Comparison of ENCODE assay signal across 8 cellular contexts in genomic region chr2:68292108-68292710, GRCh38. TPM values are rescaled to one million over a fixed set of nuclear protein-coding genes. Genes with fewer than 3 reads are reported as not detected.
A peak's percentile ranks its signal among the peaks of the same experiment; 100 is the strongest.
DNase-seq lines count a peak whose midpoint lies in the region; ATAC-seq and TF ChIP-seq lines count a peak whose summit lies in the region.

No MANE protein-coding gene starts in this region.

- H3K9me2 ChIP-seq in SK-N-SH, result no peaks in the 10 kb centered on the region

- peak; percentile 74 for TF ChIP-seq CTCF in AG10803 (conservative IDR thresholded peaks at IDR 0.05; ENCODE audit: low read length)
- TF ChIP-seq CTCF in GM10266 (IDR thresholded peaks at IDR 0.05; ENCODE audit: control insufficient read depth, insufficient read depth, low read depth, missing control alignments), result peak; percentile 73
- peak; percentile 74 for TF ChIP-seq CTCF in SK-N-SH (IDR thresholded peaks at IDR 0.05)
- peak; percentile 60 to 77 for TF ChIP-seq CTCF in fibroblast of lung (conservative IDR thresholded peaks at IDR 0.05 in 1 of 2, IDR thresholded peaks at IDR 0.05 in 1 of 2; ENCODE audit: low read depth in 1 of 2, low read length in 2 of 2)
- peak; percentile 63 for TF ChIP-seq CTCF in smooth muscle cell (IDR thresholded peaks at IDR 0.05; ENCODE audit: borderline replicate concordance, insufficient read depth, poor library complexity, severe bottlenecking)

- TF ChIP-seq RAD21 in SK-N-SH (IDR thresholded peaks at IDR 0.05; ENCODE audit: low read length), result peak; percentile 77

- peaks cover 4 to 5% of the 10 kb centered on the region in 2 experiments for H3K36me3 ChIP-seq in SK-N-SH (replicated peaks in 1 of 2; ENCODE audit: control insufficient read depth in 1 of 2, insufficient read depth in 2 of 2, low read length in 1 of 2)
- no peaks in the 10 kb centered on the region for H3K36me3 ChIP-seq in fibroblast of lung (ENCODE audit: control insufficient read depth, insufficient read depth, low read length)
- no peaks in the 10 kb centered on the region for H3K36me3 ChIP-seq in smooth muscle cell (ENCODE audit: low read depth)

- peaks cover 4% of the 10 kb centered on the region for H3F3A ChIP-seq in SK-N-SH (replicated peaks; ENCODE audit: insufficient read depth)
- H3F3A ChIP-seq in smooth muscle cell (ENCODE audit: low read depth), result no peaks in the 10 kb centered on the region

- no peak for TF ChIP-seq POLR2A in GM18505 (IDR thresholded peaks at IDR 0.05; ENCODE audit: borderline replicate concordance, extremely low read depth, insufficient read depth, insufficient read length)

- no peaks in the 10 kb centered on the region for H3K79me2 ChIP-seq in SK-N-SH (ENCODE audit: insufficient read depth)
- no peaks in the 10 kb centered on the region for H3K79me2 ChIP-seq in fibroblast of lung (ENCODE audit: control insufficient read depth, insufficient read depth, low read length)
- H3K79me2 ChIP-seq in smooth muscle cell (ENCODE audit: low read depth), result no peaks in the 10 kb centered on the region

- H3K4me1 ChIP-seq in SK-N-SH (ENCODE audit: control insufficient read depth in 1 of 2, insufficient read depth in 2 of 2, low read depth in 1 of 2, low read length in 1 of 2) (peaks cover 0 to 5% of the 10 kb centered on the region in 2 experiments; a peak in 1 of 4 replicates), fibroblast of lung (ENCODE audit: control insufficient read depth, extremely low read depth, insufficient read depth, low read length) (no peaks in the 10 kb centered on the region), smooth muscle cell (ENCODE audit: low read depth) (peaks cover 4% of the 10 kb centered on the region)

- H3K27me3 ChIP-seq in SK-N-SH (ENCODE audit: insufficient read depth), result no peaks in the 10 kb centered on the region
- no peaks in the 10 kb centered on the region for H3K27me3 ChIP-seq in fibroblast of lung (ENCODE audit: control insufficient read depth, insufficient read depth, low read length)
- H3K27me3 ChIP-seq in smooth muscle cell (ENCODE audit: low read depth), result peaks cover 3% of the 10 kb centered on the region

- H3K9ac ChIP-seq in SK-N-SH, result no peak overlapping the region
- no peak overlapping the region for H3K9ac ChIP-seq in fibroblast of lung (ENCODE audit: insufficient read depth, low read length)
- H3K9ac ChIP-seq in smooth muscle cell (ENCODE audit: low read depth), result no peak overlapping the region

- H3K9me3 ChIP-seq in SK-N-SH, result no peaks in the 10 kb centered on the region
- no peaks in the 10 kb centered on the region for H3K9me3 ChIP-seq in fibroblast of lung (ENCODE audit: control insufficient read depth, insufficient read depth, low read depth, low read length)
- no peaks in the 10 kb centered on the region for H3K9me3 ChIP-seq in smooth muscle cell (replicated peaks; ENCODE audit: low read depth)

- no peak for TF ChIP-seq EP300 in SK-N-SH (IDR thresholded peaks at IDR 0.05; ENCODE audit: borderline replicate concordance in 1 of 2, low read depth in 1 of 2, low read length in 1 of 2)

- no peak overlapping the region; a peak in 1 of 4 replicates for H3K27ac ChIP-seq in SK-N-SH (ENCODE audit: low read depth in 2 of 2, low read length in 1 of 2)
- H3K27ac ChIP-seq in fibroblast of lung (ENCODE audit: insufficient read depth, low read length), result no peak overlapping the region
- no peak overlapping the region for H3K27ac ChIP-seq in smooth muscle cell (ENCODE audit: low read depth)

- DNase-seq in AG10803 (ENCODE audit: low read depth), result peak; percentile 31
- peak; percentile 35 for DNase-seq in GM10266 (ENCODE audit: extremely low spot score)
- peak; percentile 39 for DNase-seq in SK-N-SH
- peak; percentile 16 to 46 for DNase-seq in fibroblast of lung (ENCODE audit: low read depth in 2 of 2)
- no peak for DNase-seq in smooth muscle cell (lab: John Stamatoyannopoulos, UW; ENCODE audit: unreplicated experiment)
- no peak for DNase-seq in COLO829 (ENCODE audit: low spot score)

- CTCF ChIA-PET in SK-N-SH (lab: Yijun Ruan, JAX), result interaction anchor here (0.5 to 6.1 kb wide), 26 partner anchors 8 to 408 kb away, joined by 3 to 51 read pairs (median 3); partner anchors contain the start of gene CNRIP1

- H4K20me1 ChIP-seq in SK-N-SH (ENCODE audit: insufficient read depth), result no peaks in the 10 kb centered on the region
- H4K20me1 ChIP-seq in fibroblast of lung (ENCODE audit: control insufficient read depth, extremely low read depth, insufficient read depth, low read length), result no peaks in the 10 kb centered on the region
- H4K20me1 ChIP-seq in smooth muscle cell (ENCODE audit: low read depth), result no peaks in the 10 kb centered on the region

- H3K4me3 ChIP-seq in AG10803 (ENCODE audit: low read length), result no peak overlapping the region
- H3K4me3 ChIP-seq in SK-N-SH (ENCODE audit: low read depth in 2 of 2, low read length in 1 of 2), result no peak overlapping the region
- H3K4me3 ChIP-seq in fibroblast of lung (replicated peaks in 1 of 4; ENCODE audit: control extremely low read depth in 1 of 4, insufficient read depth in 1 of 4, low read depth in 3 of 4, low read length in 4 of 4), result no peak overlapping the region
- no peak overlapping the region for H3K4me3 ChIP-seq in smooth muscle cell

- ATAC-seq in HG03469 (IDR thresholded peaks at IDR 0.05; ENCODE audit: unreplicated experiment), result peak; percentile 45
- ATAC-seq in GM18505 (IDR thresholded peaks at IDR 0.05; ENCODE audit: unreplicated experiment), result no peak

- no peak overlapping the region for H3K4me2 ChIP-seq in SK-N-SH
- no peak overlapping the region for H3K4me2 ChIP-seq in fibroblast of lung (ENCODE audit: extremely low read depth, insufficient read depth, low read length)
- no peak overlapping the region for H3K4me2 ChIP-seq in smooth muscle cell

- POLR2A ChIA-PET in SK-N-SH (lab: Yijun Ruan, JAX), result no interaction called here

- 75% methylated on average over 3 of the region's 3 CpGs for WGBS in SK-N-SH (ENCODE audit: low lambda C conversion rate)
- WGBS in smooth muscle cell (ENCODE audit: low lambda C conversion rate), result 27% methylated on average over 3 of the region's 3 CpGs

- H2AFZ ChIP-seq in SK-N-SH (ENCODE audit: low read depth), result no peak overlapping the region
- no peak overlapping the region for H2AFZ ChIP-seq in fibroblast of lung (ENCODE audit: low read length)
- H2AFZ ChIP-seq in smooth muscle cell (ENCODE audit: low read depth), result no peak overlapping the region

TF ChIP-seq in SK-N-SH, 30 proteins besides CTCF, POLR2A, EP300 and RAD21:
- TF ChIP-seq SMC3 (IDR thresholded peaks at IDR 0.05; ENCODE audit: low read depth, low read length) (peak; percentile 52), TAF1 (IDR thresholded peaks at IDR 0.05; ENCODE audit: borderline replicate concordance, low read depth, low read length) (no peak)

RNA-seq across cellular contexts. Expression of gene CNRIP1, which starts 27.5 kb away (rescaled TPM):
- 55.5 and 63.0 TPM in 2 replicates for polyA plus RNA-seq in SK-N-SH (2012; rRNA removed)
- 63.9 and 65.4 TPM in 2 replicates for polyA plus RNA-seq in SK-N-SH (2012; cell fraction: cytosol; rRNA removed)
- 23.3 and 32.4 TPM in 2 replicates for polyA plus RNA-seq in SK-N-SH (2012; cell fraction: nucleus; rRNA removed)
- 34.7 and 39.8 TPM in 2 replicates for total RNA-seq in fibroblast of lung
- 47.7 and 58.7 TPM in 2 replicates for polyA plus RNA-seq in fibroblast of lung
- polyA plus RNA-seq in fibroblast of lung (2012), result 29.0 and 41.4 TPM in 2 replicates
- 14.1 and 27.9 TPM in 2 replicates for polyA minus RNA-seq in fibroblast of lung (ENCODE audit: low replicate concordance)
- 1.7 and 4.3 TPM in 2 replicates for total RNA-seq in smooth muscle cell
- 2.8 and 3.0 TPM in 2 replicates for polyA plus RNA-seq in smooth muscle cell

RNA-seq across cellular contexts. Expression of gene PPP3R1, which starts 39.9 kb away (rescaled TPM):
- polyA plus RNA-seq in SK-N-SH (2012; rRNA removed) (12.0 and 13.8 TPM in 2 replicates), fibroblast of lung (46.1 and 51.3 TPM in 2 replicates), smooth muscle cell (3.1 and 4.7 TPM in 2 replicates)
- 27.6 and 31.0 TPM in 2 replicates for polyA plus RNA-seq in SK-N-SH (2012; cell fraction: cytosol; rRNA removed)
- 5.6 and 12.8 TPM in 2 replicates for polyA plus RNA-seq in SK-N-SH (2012; cell fraction: nucleus; rRNA removed)
- total RNA-seq in fibroblast of lung (18.0 and 22.8 TPM in 2 replicates), smooth muscle cell (33.5 and 39.1 TPM in 2 replicates)
- polyA plus RNA-seq in fibroblast of lung (2012), result 46.5 and 49.4 TPM in 2 replicates
- polyA minus RNA-seq in fibroblast of lung (ENCODE audit: low replicate concordance), result 4.2 and 5.7 TPM in 2 replicates

Comparison
In these comparisons a context has a peak if more than half of its experiments do, and no peak if none do; other contexts are left out.
1. DNase-seq: peak in AG10803 (single experiment), GM10266 (single experiment), SK-N-SH (single experiment) and fibroblast of lung (2 of 2); none in smooth muscle cell (single experiment) and COLO829 (single experiment).
2. Peak in every context shown above with its lines, with median percentiles within 50 percentile points of each other: CTCF ChIP-seq.